In the genomic region with DNA sequence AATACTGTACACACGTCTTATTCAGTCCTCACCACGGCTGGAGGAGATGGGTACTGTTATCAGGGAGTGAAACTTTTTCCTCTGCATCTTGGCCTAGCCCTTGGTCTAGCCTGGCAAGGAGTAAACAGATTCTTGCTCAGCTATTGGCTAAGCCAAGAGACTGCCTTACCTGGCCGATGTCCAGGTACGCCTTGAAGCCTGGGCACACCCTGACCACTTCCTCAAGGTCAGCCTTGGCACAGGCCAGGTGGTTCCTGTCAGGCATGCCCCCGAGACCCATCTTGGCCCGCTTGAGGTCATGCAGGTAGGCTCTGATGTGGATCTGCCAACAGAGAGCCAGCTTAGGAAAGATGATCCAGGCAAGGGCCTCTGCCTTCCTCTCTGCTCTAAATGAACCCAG, we compare ENCODE assay signal across 16 cellular contexts. TPM values are rescaled to one million over a fixed set of nuclear protein-coding genes. Genes with fewer than 3 reads are reported as not detected.
"Had no signal": no experiment of that assay in that cellular context is flagged by ENCODE, and none has a peak within 500 bp of the region (broad histone marks: within the 10 kb centered on the region; RNA-seq: fewer than 3 reads in every experiment).

No MANE protein-coding gene starts in this region.

- H3K27ac ChIP-seq: breast epithelium, esophagus muscularis mucosa, gastrocnemius medialis, psoas muscle, right lobe of liver, tibial nerve had no signal

- H3K9me3 Mint-ChIP-seq: naive thymus-derived CD8-positive, alpha-beta T cell had no signal

- H3K4me3 Mint-ChIP-seq: naive thymus-derived CD8-positive, alpha-beta T cell had no signal

- H3K27me3 ChIP-seq: breast epithelium, right lobe of liver had no signal

- H3K4me3 ChIP-seq: lung, right lobe of liver, tibial nerve had no signal

- ATAC-seq: naive thymus-derived CD8-positive, alpha-beta T cell had no signal

- H3K9me3 ChIP-seq: breast epithelium, esophagus muscularis mucosa, gastrocnemius medialis, psoas muscle, right lobe of liver, tibial nerve had no signal

- H3K4me1 ChIP-seq: gastrocnemius medialis had no signal

- H3K27me3 Mint-ChIP-seq: naive thymus-derived CD8-positive, alpha-beta T cell had no signal

- H3K36me3 ChIP-seq: breast epithelium, esophagus muscularis mucosa, gastrocnemius medialis, right lobe of liver, tibial nerve had no signal

- DNase-seq: effector memory CD4-positive, alpha-beta T cell; gastrocnemius medialis; kidney; left cardiac atrium; left ventricle myocardium superior; mesendoderm; naive thymus-derived CD8-positive, alpha-beta T cell; occipital lobe; psoas muscle; right lobe of liver; stimulated activated naive CD4-positive, alpha-beta T cell treated with Interleukin-2 at 50 U/mL for 16 hours had no signal

RNA-seq across cellular contexts. Expression of a gene that starts 19.0 kb away (rescaled TPM):
- total RNA-seq: fibroblast of villous mesenchyme, tibial nerve had no signal
